Comparison of ENCODE assay signal across 9 cellular contexts in the genomic region with DNA sequence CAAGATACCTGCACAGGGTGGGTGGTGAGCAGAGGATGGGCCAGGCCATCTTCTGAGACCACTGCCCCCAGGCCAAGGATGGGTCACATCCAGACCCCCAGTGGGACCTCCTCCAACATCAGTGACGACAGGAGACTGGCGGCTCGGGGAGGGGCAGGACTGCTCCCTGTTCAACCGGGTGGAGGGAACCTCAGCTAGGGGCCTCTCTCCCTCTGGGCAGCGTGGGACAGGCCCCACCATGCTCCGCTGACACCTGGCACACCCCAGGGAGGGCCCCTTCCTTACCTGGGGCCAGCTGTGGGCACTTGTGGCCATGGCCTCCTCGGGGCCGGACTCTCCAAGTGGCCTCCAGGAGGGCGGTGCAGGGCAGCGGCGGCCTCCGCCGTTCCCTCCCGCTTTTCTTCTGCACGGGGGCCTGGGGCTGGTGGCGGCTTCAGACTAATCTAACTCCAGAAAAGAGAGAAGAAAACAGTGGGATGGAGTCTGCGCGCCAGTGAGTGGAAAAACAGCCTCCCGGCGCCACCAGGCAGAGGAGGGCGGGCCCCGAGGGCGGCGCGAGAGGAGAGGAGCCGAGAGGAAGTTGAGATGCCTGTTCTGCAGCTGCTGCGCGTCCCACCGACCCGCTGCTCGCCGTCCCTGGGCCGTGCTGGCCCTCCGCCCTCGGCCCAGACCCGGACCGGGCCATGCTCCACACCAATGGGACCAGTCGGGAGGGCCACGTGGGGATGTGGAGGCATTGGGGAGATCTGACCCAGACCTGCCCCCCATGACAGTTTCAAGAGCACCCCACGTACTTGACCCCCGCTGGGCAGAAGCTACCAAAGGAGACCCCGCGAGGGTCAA. TPM values are rescaled to one million over a fixed set of nuclear protein-coding genes. Genes with fewer than 3 reads are reported as not detected.
A peak's percentile ranks its signal among the peaks of the same experiment; 100 is the strongest.
DNase-seq lines count a peak whose midpoint lies in the region; ATAC-seq and TF ChIP-seq lines count a peak whose summit lies in the region.
"Had no signal": no experiment of that assay in that cellular context is flagged by ENCODE, and none has a peak within 500 bp of the region (broad histone marks: within the 10 kb centered on the region; RNA-seq: fewer than 3 reads in every experiment).

A gene with protein sequence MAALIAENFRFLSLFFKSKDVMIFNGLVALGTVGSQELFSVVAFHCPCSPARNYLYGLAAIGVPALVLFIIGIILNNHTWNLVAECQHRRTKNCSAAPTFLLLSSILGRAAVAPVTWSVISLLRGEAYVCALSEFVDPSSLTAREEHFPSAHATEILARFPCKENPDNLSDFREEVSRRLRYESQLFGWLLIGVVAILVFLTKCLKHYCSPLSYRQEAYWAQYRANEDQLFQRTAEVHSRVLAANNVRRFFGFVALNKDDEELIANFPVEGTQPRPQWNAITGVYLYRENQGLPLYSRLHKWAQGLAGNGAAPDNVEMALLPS (minus strand): TSS at position 500 of the 843 bp plus-strand sequence. CDS start 2,429 bp downstream, outside the sequence.

- H3K27me3 Mint-ChIP-seq in CD4-positive, CD25-positive, alpha-beta regulatory T cell, result no peaks in the 10 kb centered on the region
- no peaks in the 10 kb centered on the region for H3K27me3 Mint-ChIP-seq in T-helper 2 cell treated with Interferon-gamma antibody and Interleukin-4, amounts not matched to agents 5 μg/mL and 100 μg/mL, for 36 hours (ENCODE audit: low read depth)
- no peaks in the 10 kb centered on the region for H3K27me3 Mint-ChIP-seq in progenitor cell of endocrine pancreas

- H3K4me1 Mint-ChIP-seq in CD4-positive, CD25-positive, alpha-beta regulatory T cell, result peaks cover 0 to 58% (median 38%) of the 10 kb centered on the region in 4 donors
- peaks cover 45% of the 10 kb centered on the region for H3K4me1 Mint-ChIP-seq in T-helper 2 cell treated with Interferon-gamma antibody and Interleukin-4, amounts not matched to agents 5 μg/mL and 100 μg/mL, for 36 hours (ENCODE audit: low read depth)
- H3K4me1 Mint-ChIP-seq in progenitor cell of endocrine pancreas (ENCODE audit: low read depth), result no peaks in the 10 kb centered on the region

- H3K27ac Mint-ChIP-seq in CD4-positive, CD25-positive, alpha-beta regulatory T cell, result peak within 1 kb of the TSS; percentile 91 to 96 (median 92)
- peak within 1 kb of the TSS; percentile 86 for H3K27ac Mint-ChIP-seq in T-helper 2 cell treated with Interferon-gamma antibody and Interleukin-4, amounts not matched to agents 5 μg/mL and 100 μg/mL, for 36 hours
- H3K27ac Mint-ChIP-seq in progenitor cell of endocrine pancreas, result no peak within 1 kb of the TSS

- H3K9me3 Mint-ChIP-seq in CD4-positive, CD25-positive, alpha-beta regulatory T cell, result peaks cover 0 to 2% (median 0%) of the 10 kb centered on the region in 7 donors
- H3K9me3 Mint-ChIP-seq in T-helper 2 cell treated with Interferon-gamma antibody and Interleukin-4, amounts not matched to agents 5 μg/mL and 100 μg/mL, for 36 hours, result no peaks in the 10 kb centered on the region
- H3K9me3 Mint-ChIP-seq in progenitor cell of endocrine pancreas (ENCODE audit: low read depth), result no peaks in the 10 kb centered on the region

- H3K27ac ChIP-seq in CD4-positive, CD25-positive, alpha-beta regulatory T cell (ENCODE audit: insufficient read depth, low read length, poor library complexity, severe bottlenecking), result peak within 1 kb of the TSS; percentile 58
- H3K27ac ChIP-seq in HUES64 (ENCODE audit: low read depth, low read length), result no peak within 1 kb of the TSS
- H3K27ac ChIP-seq in iPS DF 6.9 (ENCODE audit: low read length), result no peak within 1 kb of the TSS
- peak within 1 kb of the TSS; percentile 69 to 98 (median 90) for H3K27ac ChIP-seq in skin epidermis

- H3K4me3 Mint-ChIP-seq in CD4-positive, CD25-positive, alpha-beta regulatory T cell, result peak within 1 kb of the TSS; percentile 94 to 99 (median 96)
- H3K4me3 Mint-ChIP-seq in T-helper 2 cell treated with Interferon-gamma antibody and Interleukin-4, amounts not matched to agents 5 μg/mL and 100 μg/mL, for 36 hours, result peak within 1 kb of the TSS; percentile 94
- no peak within 1 kb of the TSS for H3K4me3 Mint-ChIP-seq in progenitor cell of endocrine pancreas (ENCODE audit: low read depth)

- in situ Hi-C loops in astrocyte of the spinal cord (cut with HindIII; ENCODE audit: low sequenced_read_pairs), result no loop called here

- peak; percentile 70 to 74 for ATAC-seq in CD4-positive, CD25-positive, alpha-beta regulatory T cell (ENCODE audit: low read depth in 2 of 2)
- ATAC-seq in GM19452 (IDR thresholded peaks at IDR 0.05; ENCODE audit: unreplicated experiment), result peak; percentile 71

- peak within 1 kb of the TSS; percentile 91 for H3K4me3 ChIP-seq in CD4-positive, CD25-positive, alpha-beta regulatory T cell (ENCODE audit: low read depth, low read length)
- H3K4me3 ChIP-seq in HUES64 (ENCODE audit: low read length) (peak within 1 kb of the TSS; percentile 49), astrocyte of the spinal cord (ENCODE audit: low read depth, low read length) (peak within 1 kb of the TSS; percentile 18), iPS DF 6.9 (ENCODE audit: low read length) (peak within 1 kb of the TSS; percentile 32; the same call in 1 of the 2 replicates), skin epidermis (peak within 1 kb of the TSS; percentile 58 to 76 (median 65))

- WGBS in HUES64, result 46% methylated on average over 43 of the region's 43 CpGs
- no CpG with 5 or more reads among the region's 43 CpGs for WGBS in iPS DF 6.9 (ENCODE audit: insufficient coverage, insufficient read length)

- H3K4me1 ChIP-seq in CD4-positive, CD25-positive, alpha-beta regulatory T cell (ENCODE audit: control insufficient read depth, insufficient read depth, low read length, poor library complexity, severe bottlenecking), result peaks cover 53% of the 10 kb centered on the region
- H3K4me1 ChIP-seq in HUES64 (ENCODE audit: insufficient read depth, low read length) (peaks cover 7% of the 10 kb centered on the region), iPS DF 6.9 (ENCODE audit: control insufficient read depth, insufficient read depth, low read length) (0 out of 2 replicates have a peak, but pooled peaks cover 2% of the 10 kb centered on the region)

- no peak for TF ChIP-seq CTCF in astrocyte of the spinal cord (IDR thresholded peaks at IDR 0.05; ENCODE audit: low read depth, low read length)
- TF ChIP-seq CTCF in progenitor cell of endocrine pancreas (IDR thresholded peaks at IDR 0.05; ENCODE audit: unreplicated experiment), result no peak

- DNase-seq in CD4-positive, CD25-positive, alpha-beta regulatory T cell, result peak; percentile 20 to 65 (median 45)
- peak; percentile 60 for DNase-seq in T-helper 2 cell treated with Interferon-gamma antibody and Interleukin-4, amounts not matched to agents 5 μg/mL and 100 μg/mL, for 36 hours (ENCODE audit: low spot score)
- DNase-seq in astrocyte of the spinal cord (ENCODE audit: low read depth, low spot score) (no peak), iPS DF 6.9 (ENCODE audit: low read depth, low spot score) (no peak), progenitor cell of endocrine pancreas (ENCODE audit: low spot score, unreplicated experiment) (no peak)

- H3K9ac ChIP-seq in HUES64 (ENCODE audit: low read depth, low read length), result 0 out of 2 replicates have a peak within 1 kb of the TSS, but pooled peaks have one; percentile 31

- no peaks in the 10 kb centered on the region for H3K9me3 ChIP-seq in CD4-positive, CD25-positive, alpha-beta regulatory T cell (ENCODE audit: control insufficient read depth in 2 of 2, low read length in 2 of 2)
- no peaks in the 10 kb centered on the region for H3K9me3 ChIP-seq in HUES64 (ENCODE audit: insufficient read depth, low read depth, low read length)
- H3K9me3 ChIP-seq in iPS DF 6.9 (ENCODE audit: control insufficient read depth, insufficient read depth, low read length), result no peaks in the 10 kb centered on the region

- H3K36me3 ChIP-seq in CD4-positive, CD25-positive, alpha-beta regulatory T cell (ENCODE audit: control insufficient read depth, insufficient read depth, low read length), result peaks cover 24% of the 10 kb centered on the region
- H3K36me3 ChIP-seq in HUES64 (ENCODE audit: insufficient read depth, low read length) (peaks cover 9% of the 10 kb centered on the region), iPS DF 6.9 (ENCODE audit: control insufficient read depth, insufficient read depth, low read length) (peaks cover 9% of the 10 kb centered on the region; the same call in 1 of the 2 replicates)

- H3K36me3 Mint-ChIP-seq in CD4-positive, CD25-positive, alpha-beta regulatory T cell, result peaks cover 21% of the 10 kb centered on the region
- H3K36me3 Mint-ChIP-seq in T-helper 2 cell treated with Interferon-gamma antibody and Interleukin-4, amounts not matched to agents 5 μg/mL and 100 μg/mL, for 36 hours (ENCODE audit: low read depth), result peaks cover 39% of the 10 kb centered on the region
- H3K36me3 Mint-ChIP-seq in progenitor cell of endocrine pancreas (ENCODE audit: insufficient read depth), result peaks cover 5% of the 10 kb centered on the region

- no peaks in the 10 kb centered on the region for H3K27me3 ChIP-seq in CD4-positive, CD25-positive, alpha-beta regulatory T cell (ENCODE audit: control insufficient read depth, insufficient read depth, low read length)
- H3K27me3 ChIP-seq in HUES64 (ENCODE audit: insufficient read depth, low read length) (no peaks in the 10 kb centered on the region), iPS DF 6.9 (ENCODE audit: control insufficient read depth, insufficient read depth, low read length) (no peaks in the 10 kb centered on the region)

RNA-seq across cellular contexts. Expression of the gene that starts here (rescaled TPM):
- total RNA-seq in CD4-positive, CD25-positive, alpha-beta regulatory T cell, result 26.1 TPM
- polyA plus RNA-seq in CD4-positive, CD25-positive, alpha-beta regulatory T cell, result 10 to 100 TPM; 33.5 to 72.4 (median 50.0) TPM
- polyA plus RNA-seq in HUES64 (2013, experiment 1 of 2), result 0.65 TPM
- 1.3 TPM for polyA plus RNA-seq in HUES64 (2013, experiment 2 of 2)
- 0.58 and 0.69 TPM in 2 replicates for total RNA-seq in progenitor cell of endocrine pancreas
- total RNA-seq: SK-MEL-5 had no signal

Comparison
In these comparisons a context has a peak if more than half of its experiments do, and no peak if none do; other contexts are left out.
1. RNA of the gene that starts here (total RNA-seq): 26.1 TPM in CD4-positive, CD25-positive, alpha-beta regulatory T cell (single experiment); 0.58 to 0.69 TPM in progenitor cell of endocrine pancreas; every median in the first group is over 10 times any median in the second.
2. DNase-seq: peak in CD4-positive, CD25-positive, alpha-beta regulatory T cell (3 of 3) and T-helper 2 cell treated with Interferon-gamma antibody and Interleukin-4, amounts not matched to agents 5 μg/mL and 100 μg/mL, for 36 hours (single experiment); none in astrocyte of the spinal cord (single experiment), iPS DF 6.9 (single experiment) and progenitor cell of endocrine pancreas (single experiment).
3. H3K27ac ChIP-seq: peak in CD4-positive, CD25-positive, alpha-beta regulatory T cell (single experiment) and skin epidermis (21 of 21); none in HUES64 (single experiment) and iPS DF 6.9 (single experiment).
4. H3K4me3 ChIP-seq: peak in every context shown above with its lines; median percentile 91 in CD4-positive, CD25-positive, alpha-beta regulatory T cell; 65 in skin epidermis; 49 in HUES64; 32 in iPS DF 6.9; 18 in astrocyte of the spinal cord.